8 cellular contexts compared by ENCODE assay signal in the genomic region with DNA sequence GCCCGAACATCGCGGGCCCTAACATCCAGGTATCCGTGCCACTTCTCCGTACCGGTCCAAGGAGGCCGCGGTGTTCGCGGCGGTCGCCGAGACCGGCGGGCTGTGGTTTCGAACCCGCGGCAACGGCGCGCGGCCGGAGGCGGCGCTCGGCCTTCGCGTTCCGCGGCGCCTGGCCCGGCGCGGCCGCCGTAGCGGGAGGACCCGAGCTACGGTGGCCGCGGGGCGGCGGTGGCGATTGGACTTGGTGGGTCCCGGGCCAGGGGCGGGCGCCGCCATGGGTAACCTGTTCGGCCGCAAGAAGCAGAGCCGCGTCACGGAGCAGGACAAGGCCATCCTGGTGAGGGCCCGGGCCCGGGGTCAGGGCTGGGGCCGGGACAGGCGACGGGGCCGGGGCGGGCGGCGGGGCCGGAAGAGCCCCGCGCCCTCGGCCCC. TPM values are rescaled to one million over a fixed set of nuclear protein-coding genes. Genes with fewer than 3 reads are reported as not detected.
DNase-seq lines count a peak whose midpoint lies in the region; ATAC-seq and TF ChIP-seq lines count a peak whose summit lies in the region.

A gene (plus strand): TSS at position 197 of the 432 bp plus-strand sequence. CDS start 78 bp downstream, at position 275.

- H3K27ac Mint-ChIP-seq in nephron progenitor cell: no peak within 1 kb of the TSS
- H3K27ac Mint-ChIP-seq in stimulated activated naive CD8-positive, alpha-beta T cell treated with anti-CD3 and anti-CD28 coated beads, Interleukin-15, amount 100 ng/mL, for 72 hours: peak within 1 kb of the TSS; percentile 69 to 95

- no peaks in the 10 kb centered on the region for H3K9me3 Mint-ChIP-seq in nephron progenitor cell
- H3K9me3 Mint-ChIP-seq in stimulated activated naive CD8-positive, alpha-beta T cell treated with anti-CD3 and anti-CD28 coated beads, Interleukin-15, amount 100 ng/mL, for 72 hours: no peaks in the 10 kb centered on the region

- DNase-seq in RWPE1 (ENCODE audit: low spot score) (peak; percentile 59), activated gamma-delta T cell (lab: John Stamatoyannopoulos, UW) (peak; percentile 64), fibroblast of villous mesenchyme (ENCODE audit: low read depth) (peak; percentile 77), nephron progenitor cell (peak; percentile 73)
- peak; percentile 76 to 78 for DNase-seq in stimulated activated naive CD8-positive, alpha-beta T cell treated with anti-CD3 and anti-CD28 coated beads, Interleukin-15, amount 100 ng/mL, for 72 hours

- peak within 1 kb of the TSS; percentile 78 for H3K27ac ChIP-seq in RWPE1

- POLR2A ChIA-PET in RWPE1 (lab: Yijun Ruan, JAX; ENCODE audit: low non-redundant PET): no interaction called here

- H3K27me3 Mint-ChIP-seq in nephron progenitor cell (ENCODE audit: low read depth, poor library complexity): peaks cover 39% of the 10 kb centered on the region
- H3K27me3 Mint-ChIP-seq in stimulated activated naive CD8-positive, alpha-beta T cell treated with anti-CD3 and anti-CD28 coated beads, Interleukin-15, amount 100 ng/mL, for 72 hours: peaks cover 12% of the 10 kb centered on the region

- no peaks in the 10 kb centered on the region for H3K36me3 Mint-ChIP-seq in nephron progenitor cell (ENCODE audit: low read depth)

- H3K4me1 Mint-ChIP-seq in nephron progenitor cell: peaks cover 25% of the 10 kb centered on the region
- peaks cover 50% of the 10 kb centered on the region for H3K4me1 Mint-ChIP-seq in stimulated activated naive CD8-positive, alpha-beta T cell treated with anti-CD3 and anti-CD28 coated beads, Interleukin-15, amount 100 ng/mL, for 72 hours

- H3K4me3 ChIP-seq in fibroblast of villous mesenchyme (ENCODE audit: low read depth, low read length): peak within 1 kb of the TSS; percentile 74

- ATAC-seq in HG03565 (IDR thresholded peaks at IDR 0.05; ENCODE audit: unreplicated experiment) (peak; percentile 58), HG03378 (IDR thresholded peaks at IDR 0.05; ENCODE audit: unreplicated experiment) (no peak)
- ATAC-seq in stimulated activated naive CD8-positive, alpha-beta T cell treated with anti-CD3 and anti-CD28 coated beads, Interleukin-15, amount 100 ng/mL, for 72 hours: peak; percentile 78

- TF ChIP-seq POLR2A in GM10847 (IDR thresholded peaks at IDR 0.05; ENCODE audit: extremely low read depth, insufficient read length): peak; percentile 38

- peak within 1 kb of the TSS; percentile 83 for H3K4me3 Mint-ChIP-seq in nephron progenitor cell
- peak within 1 kb of the TSS; percentile 69 to 82 for H3K4me3 Mint-ChIP-seq in stimulated activated naive CD8-positive, alpha-beta T cell treated with anti-CD3 and anti-CD28 coated beads, Interleukin-15, amount 100 ng/mL, for 72 hours

- CTCF ChIA-PET in RWPE1 (lab: Yijun Ruan, JAX): interaction anchor here (0.7 kb wide), 2 partner anchors 94 to 997 kb away, joined by 3 to 5 read pairs; no protein-coding TSS in a partner anchor

- peak; percentile 26 for TF ChIP-seq CTCF in RWPE1 (conservative IDR thresholded peaks at IDR 0.05; ENCODE audit: low read depth)
- no peak for TF ChIP-seq CTCF in fibroblast of villous mesenchyme (IDR thresholded peaks at IDR 0.05; ENCODE audit: insufficient read depth, low read depth, low read length)
- TF ChIP-seq CTCF in nephron progenitor cell (IDR thresholded peaks at IDR 0.05): no peak

RNA-seq across cellular contexts. Expression of the gene that starts here (rescaled TPM):
- total RNA-seq in fibroblast of villous mesenchyme: 19.4 and 24.2 TPM in 2 replicates
